In the genomic region with DNA sequence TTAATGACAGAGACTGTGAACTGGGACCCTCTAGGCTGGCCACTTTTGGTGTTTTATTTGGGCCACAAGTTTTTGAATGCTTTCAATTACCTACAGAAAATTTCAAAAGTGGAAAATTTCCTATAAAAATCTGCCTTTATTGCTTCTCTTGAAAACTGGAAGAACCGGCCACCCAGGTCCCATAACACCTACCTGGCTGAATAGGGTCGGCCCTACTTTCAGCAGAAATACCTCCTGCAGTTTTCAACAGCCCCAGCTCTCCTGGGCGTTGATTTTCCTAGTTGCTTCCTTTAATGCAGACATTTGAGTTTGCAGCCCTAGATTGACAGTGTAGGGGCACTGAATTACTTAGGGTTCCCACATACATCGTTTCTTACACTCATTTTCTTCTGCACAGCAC, we compare ENCODE assay signal across 8 cellular contexts. TPM values are rescaled to one million over a fixed set of nuclear protein-coding genes. Genes with fewer than 3 reads are reported as not detected.
DNase-seq lines count a peak whose midpoint lies in the region; ATAC-seq, FAIRE-seq and TF ChIP-seq lines count a peak whose summit lies in the region.

No MANE protein-coding gene starts in this region.

- intact Hi-C loops in activated naive CD4-positive, alpha-beta T cell treated with anti-CD3 and anti-CD28 coated beads for 36 hours (cut with micrococcal nuclease), result loop anchor here (1.0 to 2.0 kb wide), 9 partner anchors 13 to 1388 kb away; a partner anchor contains a TSS

- no peaks in the 10 kb centered on the region for H4K20me1 ChIP-seq in keratinocyte (ENCODE audit: control insufficient read depth, extremely low read depth, insufficient read depth, low read length)

- TF ChIP-seq CTCF in keratinocyte (optimal IDR thresholded peaks at IDR 0.05 in 1 of 3, IDR thresholded peaks at IDR 0.05 in 1 of 3, conservative IDR thresholded peaks at IDR 0.05 in 1 of 3; ENCODE audit: extremely low read depth in 1 of 3, insufficient read depth in 2 of 3, low read length in 3 of 3), result no peak

- no peak for DNase-seq in activated naive CD4-positive, alpha-beta T cell treated with anti-CD3 and anti-CD28 coated beads for 36 hours
- DNase-seq in activated naive CD4-positive, alpha-beta T cell treated with Interleukin-2 at 50 U/mL for 16 hours, result no peak
- DNase-seq in keratinocyte (ENCODE audit: low read depth, low spot score), result no peak
- DNase-seq in NCI-H2227 (lab: John Stamatoyannopoulos, UW; ENCODE audit: unreplicated experiment), result no peak
- DNase-seq in NCI-H2107 treated with DMSO at 0.1 percent for 48 hours (lab: John Stamatoyannopoulos, UW; ENCODE audit: unreplicated experiment), result no peak

- no peak for ATAC-seq in activated T-helper 17 cell treated with anti-CD3 and anti-CD28 coated beads, Interleukin-2, amount 50 U/mL, for 72 hours (replicated peaks)
- ATAC-seq in GM21529 (IDR thresholded peaks at IDR 0.05; ENCODE audit: unreplicated experiment), result no peak

- peak overlapping the region; percentile 97 for H3K4me2 ChIP-seq in keratinocyte (ENCODE audit: control insufficient read depth, extremely low read depth, insufficient read depth, low read depth, low read length)

- no peaks in the 10 kb centered on the region for H3K9me3 Mint-ChIP-seq in activated naive CD4-positive, alpha-beta T cell treated with anti-CD3 and anti-CD28 coated beads for 36 hours
- no peaks in the 10 kb centered on the region for H3K9me3 Mint-ChIP-seq in activated T-helper 17 cell treated with anti-CD3 and anti-CD28 coated beads, Interleukin-2, amount 50 U/mL, for 72 hours

- H3K27me3 ChIP-seq in keratinocyte (ENCODE audit: control insufficient read depth, extremely low read depth, insufficient read depth, low read length), result no peaks in the 10 kb centered on the region
- no peaks in the 10 kb centered on the region for H3K27me3 ChIP-seq in subcutaneous abdominal adipose tissue (ENCODE audit: control insufficient read depth in 5 of 5, insufficient read depth in 4 of 5, low read length in 5 of 5)

- H3K4me3 Mint-ChIP-seq in activated naive CD4-positive, alpha-beta T cell treated with anti-CD3 and anti-CD28 coated beads for 36 hours, result peak overlapping the region; percentile 93
- peak overlapping the region; percentile 78 for H3K4me3 Mint-ChIP-seq in activated T-helper 17 cell treated with anti-CD3 and anti-CD28 coated beads, Interleukin-2, amount 50 U/mL, for 72 hours

- H3K27ac ChIP-seq in keratinocyte (ENCODE audit: control insufficient read depth, insufficient read depth, low read length), result peak overlapping the region; percentile 16
- no peak overlapping the region for H3K27ac ChIP-seq in subcutaneous abdominal adipose tissue (ENCODE audit: low read depth, low read length)

- H3K4me3 ChIP-seq in keratinocyte (ENCODE audit: control insufficient read depth in 2 of 3, extremely low read depth in 1 of 3, insufficient read depth in 2 of 3, low read depth in 1 of 3, low read length in 3 of 3) (peak overlapping the region in 2 of 3 experiments; percentile 96 to 98), subcutaneous abdominal adipose tissue (ENCODE audit: low read depth in 1 of 5, low read length in 5 of 5) (peak overlapping the region in 4 of 5 donors; percentile 88 to 98 (median 98))

- peaks cover 2% of the 10 kb centered on the region for H3K27me3 Mint-ChIP-seq in activated naive CD4-positive, alpha-beta T cell treated with anti-CD3 and anti-CD28 coated beads for 36 hours (ENCODE audit: low read depth)
- H3K27me3 Mint-ChIP-seq in activated T-helper 17 cell treated with anti-CD3 and anti-CD28 coated beads, Interleukin-2, amount 50 U/mL, for 72 hours, result no peaks in the 10 kb centered on the region

- no peaks in the 10 kb centered on the region for H3K9me3 ChIP-seq in keratinocyte (ENCODE audit: control insufficient read depth, low read depth, low read length)
- H3K9me3 ChIP-seq in subcutaneous abdominal adipose tissue (ENCODE audit: control insufficient read depth in 5 of 5, low read length in 5 of 5), result no peaks in the 10 kb centered on the region

- dilution Hi-C loops in keratinocyte (cut with MboI; ENCODE audit: extremely low pct_ligation_motif_present, low sequenced_read_pairs), result no loop called here

- peaks cover 14% of the 10 kb centered on the region for H3K36me3 Mint-ChIP-seq in activated naive CD4-positive, alpha-beta T cell treated with anti-CD3 and anti-CD28 coated beads for 36 hours (ENCODE audit: low read depth)
- H3K36me3 Mint-ChIP-seq in activated T-helper 17 cell treated with anti-CD3 and anti-CD28 coated beads, Interleukin-2, amount 50 U/mL, for 72 hours (ENCODE audit: low read depth), result peaks cover 40% of the 10 kb centered on the region

- peak overlapping the region; percentile 94 for H3K27ac Mint-ChIP-seq in activated naive CD4-positive, alpha-beta T cell treated with anti-CD3 and anti-CD28 coated beads for 36 hours
- H3K27ac Mint-ChIP-seq in activated T-helper 17 cell treated with anti-CD3 and anti-CD28 coated beads, Interleukin-2, amount 50 U/mL, for 72 hours, result peak overlapping the region; percentile 88

- H3K79me2 ChIP-seq in keratinocyte (ENCODE audit: control insufficient read depth, insufficient read depth, low read length), result peaks cover 17% of the 10 kb centered on the region

- no peak for FAIRE-seq in keratinocyte (lab: Jason Lieb, UNC)

- H2AFZ ChIP-seq in keratinocyte (ENCODE audit: control insufficient read depth, low read length), result peak overlapping the region; percentile 76

- H3K9ac ChIP-seq in keratinocyte (ENCODE audit: control insufficient read depth, extremely low read depth, insufficient read depth, low read length) (peak overlapping the region; percentile 30), subcutaneous abdominal adipose tissue (ENCODE audit: low read length in 5 of 5) (no peak overlapping the region)

- H3K36me3 ChIP-seq in keratinocyte (ENCODE audit: control insufficient read depth in 2 of 2, extremely low read depth in 1 of 2, insufficient read depth in 2 of 2, low read length in 2 of 2) (peaks cover 2 to 6% of the 10 kb centered on the region in 2 experiments), subcutaneous abdominal adipose tissue (ENCODE audit: control insufficient read depth in 5 of 5, insufficient read depth in 5 of 5, low read length in 5 of 5) (peaks cover 0 to 8% (median 6%) of the 10 kb centered on the region in 5 donors)

- no peaks in the 10 kb centered on the region for H3K9me1 ChIP-seq in keratinocyte (ENCODE audit: control insufficient read depth, extremely low read depth, insufficient read depth, low read length)

- peaks cover 33% of the 10 kb centered on the region for H3K4me1 Mint-ChIP-seq in activated naive CD4-positive, alpha-beta T cell treated with anti-CD3 and anti-CD28 coated beads for 36 hours (ENCODE audit: low read depth)
- peaks cover 11% of the 10 kb centered on the region for H3K4me1 Mint-ChIP-seq in activated T-helper 17 cell treated with anti-CD3 and anti-CD28 coated beads, Interleukin-2, amount 50 U/mL, for 72 hours

- H3K4me1 ChIP-seq in keratinocyte (ENCODE audit: control insufficient read depth, extremely low read depth, insufficient read depth, low read length) (peaks cover 13% of the 10 kb centered on the region), subcutaneous abdominal adipose tissue (ENCODE audit: control insufficient read depth in 5 of 5, insufficient read depth in 5 of 5, low read length in 5 of 5) (peaks cover 2 to 16% (median 14%) of the 10 kb centered on the region in 5 donors)

- CTCF ChIA-PET in activated naive CD4-positive, alpha-beta T cell treated with anti-CD3 and anti-CD28 coated beads for 36 hours (lab: Charles Lee), result interaction anchor here (1.0 to 6.1 kb wide), 2 partner anchors 13 to 121 kb away, joined by 3 to 27 read pairs; no protein-coding TSS in a partner anchor

RNA-seq across cellular contexts. Expression of a gene that starts 0.7 kb away (rescaled TPM):
- total RNA-seq in activated naive CD4-positive, alpha-beta T cell treated with anti-CD3 and anti-CD28 coated beads for 36 hours, result 10 to 100 TPM; 55.0 to 56.8 TPM
- 10 to 100 TPM; 26.2 to 80.6 TPM for total RNA-seq in activated T-helper 17 cell treated with anti-CD3 and anti-CD28 coated beads, Interleukin-2, amount 50 U/mL, for 72 hours
- 55.9 to 73.8 TPM (median 60.2 TPM) in 3 replicates for polyA plus RNA-seq in keratinocyte
- 8.5 TPM for polyA plus RNA-seq in keratinocyte (2011; ENCODE audit: low read depth)
- polyA plus RNA-seq in keratinocyte (2011; cell fraction: cytosol; rRNA removed), result 26.4 and 55.9 TPM in 2 replicates
- polyA plus RNA-seq in keratinocyte (2011; cell fraction: nucleus; rRNA removed), result 58.4 and 83.6 TPM in 2 replicates
- 38.5 and 46.7 TPM in 2 replicates for polyA plus RNA-seq in keratinocyte (2012; ENCODE audit: low replicate concordance)
- 25.2 to 113 TPM (median 88.5 TPM) in 3 replicates for polyA minus RNA-seq in keratinocyte
- polyA minus RNA-seq in keratinocyte (2011; cell fraction: cytosol; rRNA and poly(A)+ RNA removed), result 189 TPM
- polyA minus RNA-seq in keratinocyte (2011; cell fraction: nucleus; rRNA and poly(A)+ RNA removed), result 31.0 and 70.0 TPM in 2 replicates

RNA-seq across cellular contexts. Expression of a gene that starts 58.7 kb away (rescaled TPM):
- total RNA-seq in activated naive CD4-positive, alpha-beta T cell treated with anti-CD3 and anti-CD28 coated beads for 36 hours, result under 1 TPM; 0.07 to 0.52 TPM
- 1 to 10 TPM in 1 of 2 donors, under 1 TPM in 1; 0.50 to 1.9 TPM for total RNA-seq in activated T-helper 17 cell treated with anti-CD3 and anti-CD28 coated beads, Interleukin-2, amount 50 U/mL, for 72 hours
- 0.28 to 0.70 TPM (median 0.30 TPM) in 3 replicates for polyA plus RNA-seq in keratinocyte
- 2.0 TPM for polyA plus RNA-seq in keratinocyte (2011; ENCODE audit: low read depth)
- 0.39 and 0.43 TPM in 2 replicates for polyA plus RNA-seq in keratinocyte (2011; cell fraction: cytosol; rRNA removed)
- 0.23 and 1.2 TPM in 2 replicates for polyA plus RNA-seq in keratinocyte (2011; cell fraction: nucleus; rRNA removed)
- polyA plus RNA-seq in keratinocyte (2012; ENCODE audit: low replicate concordance), result 0.15 and 1.3 TPM in 2 replicates
- polyA minus RNA-seq in keratinocyte, result 0.03 to 2.0 TPM in 2 of 3 replicates, not detected in the other
- not detected for polyA minus RNA-seq in keratinocyte (2011; cell fraction: cytosol; rRNA and poly(A)+ RNA removed)
- polyA minus RNA-seq in keratinocyte (2011; cell fraction: nucleus; rRNA and poly(A)+ RNA removed), result 0.23 TPM in 1 of 2 replicates, not detected in the other
